ENCODE assay signal across 8 cellular contexts in the genomic region with DNA sequence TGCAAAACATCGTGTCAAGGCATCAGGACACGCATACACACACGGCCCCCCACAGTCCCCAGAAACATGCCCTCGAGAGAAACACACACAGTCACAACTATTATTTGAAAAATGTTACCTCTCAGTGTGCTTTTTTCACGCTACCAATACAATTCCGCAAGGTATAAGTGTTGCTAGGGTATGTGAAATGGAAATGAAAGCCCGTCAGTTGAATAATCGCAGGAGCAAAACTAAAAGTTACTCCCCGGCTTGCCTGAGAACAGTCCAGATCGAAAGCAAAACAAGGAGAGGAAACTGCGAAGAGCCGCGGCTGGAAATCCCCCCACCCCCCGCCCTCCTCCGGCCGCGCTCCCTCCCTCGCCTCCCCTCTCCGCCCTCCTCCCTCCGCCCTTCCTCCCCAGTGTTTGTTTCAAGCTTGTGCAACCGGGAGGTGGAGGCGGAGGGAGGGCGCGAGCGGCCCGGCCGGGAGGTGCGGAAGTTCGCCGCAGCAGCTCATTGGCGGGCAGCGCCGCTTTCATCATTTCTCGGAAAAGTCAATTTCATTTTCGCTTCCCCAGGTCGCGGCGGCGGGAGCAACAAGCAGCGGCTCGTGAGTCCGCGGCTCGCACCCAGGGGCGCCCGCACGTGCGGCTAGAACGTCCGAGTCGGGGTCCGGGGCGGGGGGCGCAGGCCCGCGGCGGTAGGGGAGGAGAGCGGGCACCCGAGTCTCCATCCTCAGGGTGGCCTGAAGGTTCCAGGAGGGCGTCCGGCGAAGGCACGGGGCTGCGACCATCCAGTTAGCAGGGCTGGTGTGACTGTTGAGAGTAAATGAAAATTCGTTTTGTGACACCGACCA. TPM values are rescaled to one million over a fixed set of nuclear protein-coding genes. Genes with fewer than 3 reads are reported as not detected.
DNase-seq lines count a peak whose midpoint lies in the region; ATAC-seq and TF ChIP-seq lines count a peak whose summit lies in the region.

A gene (minus strand): TSS at position 290 of the 835 bp plus-strand sequence. CDS start 45,486 bp downstream, outside the sequence.

- H3K27me3 Mint-ChIP-seq in activated naive CD8-positive, alpha-beta T cell treated with anti-CD3 and anti-CD28 coated beads, Interleukin-2, amount 10 ng/mL, durations not matched to agents 7 days and 5 days = no peaks in the 10 kb centered on the region
- H3K27me3 Mint-ChIP-seq in osteocyte (ENCODE audit: unreplicated experiment) = no peaks in the 10 kb centered on the region

- peaks cover 23% of the 10 kb centered on the region for H3F3A ChIP-seq in SU-DHL-6 (ENCODE audit: insufficient read depth)

- peaks cover 50% of the 10 kb centered on the region for H3K4me1 Mint-ChIP-seq in activated naive CD8-positive, alpha-beta T cell treated with anti-CD3 and anti-CD28 coated beads, Interleukin-2, amount 10 ng/mL, durations not matched to agents 7 days and 5 days
- peaks cover 28% of the 10 kb centered on the region for H3K4me1 Mint-ChIP-seq in osteocyte (ENCODE audit: unreplicated experiment)

- intact Hi-C loops in head of caudate nucleus (cut with DNase I) = loop anchor here (5.0 kb wide), 1 partner anchor 207 kb away; no protein-coding TSS in a partner anchor

- no peaks in the 10 kb centered on the region for H3K9me3 ChIP-seq in SU-DHL-6 (ENCODE audit: insufficient read depth, low read length)
- H3K9me3 ChIP-seq in thoracic aorta = no peaks in the 10 kb centered on the region

- no peaks in the 10 kb centered on the region for H3K9me2 ChIP-seq in SU-DHL-6 (replicated peaks; ENCODE audit: insufficient read depth, low read length)

- no peaks in the 10 kb centered on the region for H4K20me1 ChIP-seq in SU-DHL-6 (ENCODE audit: low read depth, low read length)

- POLR2A ChIA-PET in activated naive CD8-positive, alpha-beta T cell treated with anti-CD3 and anti-CD28 coated beads, Interleukin-2, amount 10 ng/mL, durations not matched to agents 7 days and 5 days (lab: Charles Lee) = interaction anchor here (0.6 to 4.0 kb wide), 40 partner anchors 20 to 259 kb away, joined by 3 to 142 read pairs (median 4); a partner anchor contains a TSS

- H2AFZ ChIP-seq in SU-DHL-6 (ENCODE audit: low read depth, low read length, severe bottlenecking) = peak within 1 kb of the TSS; percentile 55

- peaks cover 37% of the 10 kb centered on the region for H3K79me2 ChIP-seq in SU-DHL-6 (ENCODE audit: insufficient read depth, low read length)

- peak; percentile 83 for TF ChIP-seq POLR2A in GM10847 (IDR thresholded peaks at IDR 0.05; ENCODE audit: extremely low read depth, insufficient read length)

- peak; percentile 73 for DNase-seq in NCI-H1105 treated with DMSO at 0.1 percent for 48 hours (lab: John Stamatoyannopoulos, UW)
- peak; percentile 91 for DNase-seq in activated naive CD8-positive, alpha-beta T cell treated with anti-CD3 and anti-CD28 coated beads, Interleukin-2, amount 10 ng/mL, durations not matched to agents 7 days and 5 days
- DNase-seq in head of caudate nucleus = peak; percentile 87 to 99 (median 96)
- DNase-seq in osteocyte (ENCODE audit: extremely low spot score, unreplicated experiment) = peak; percentile 98
- peak; percentile 92 for DNase-seq in thoracic aorta (ENCODE audit: low spot score)

- H3K9me3 Mint-ChIP-seq in activated naive CD8-positive, alpha-beta T cell treated with anti-CD3 and anti-CD28 coated beads, Interleukin-2, amount 10 ng/mL, durations not matched to agents 7 days and 5 days = no peaks in the 10 kb centered on the region
- no peaks in the 10 kb centered on the region for H3K9me3 Mint-ChIP-seq in osteocyte (ENCODE audit: unreplicated experiment)

- H3K27ac ChIP-seq in SU-DHL-6 (ENCODE audit: low read depth, low read length) (peak within 1 kb of the TSS; percentile 87), thoracic aorta (peak within 1 kb of the TSS; percentile 96 to 97)

- H3K27me3 ChIP-seq in SU-DHL-6 (ENCODE audit: low read length) = no peaks in the 10 kb centered on the region
- H3K27me3 ChIP-seq in thoracic aorta (replicated peaks; ENCODE audit: insufficient read depth) = no peaks in the 10 kb centered on the region

- peak; percentile 65 for ATAC-seq in HG02678 (IDR thresholded peaks at IDR 0.05; ENCODE audit: unreplicated experiment)
- ATAC-seq in activated naive CD8-positive, alpha-beta T cell treated with anti-CD3 and anti-CD28 coated beads, Interleukin-2, amount 10 ng/mL, durations not matched to agents 7 days and 5 days (ENCODE audit: low read depth) = peak; percentile 77
- ATAC-seq in thoracic aorta (ENCODE audit: insufficient number of reproducible peaks, low FRiP score, low read depth) = peak; percentile 83

- H3K4me1 ChIP-seq in thoracic aorta (ENCODE audit: control insufficient read depth in 1 of 2, low read depth in 2 of 2) = peaks cover 26 to 48% of the 10 kb centered on the region in 2 donors

- TF ChIP-seq CTCF in SU-DHL-6 (IDR thresholded peaks at IDR 0.05; ENCODE audit: insufficient read depth, low read length, poor library complexity, severe bottlenecking) (no peak), osteocyte (IDR thresholded peaks at IDR 0.05) (no peak), thoracic aorta (IDR thresholded peaks at IDR 0.05) (no peak)

- no peaks in the 10 kb centered on the region for H3K36me3 ChIP-seq in SU-DHL-6 (ENCODE audit: low read length)
- no peaks in the 10 kb centered on the region for H3K36me3 ChIP-seq in thoracic aorta

- H3K36me3 Mint-ChIP-seq in activated naive CD8-positive, alpha-beta T cell treated with anti-CD3 and anti-CD28 coated beads, Interleukin-2, amount 10 ng/mL, durations not matched to agents 7 days and 5 days = peaks cover 33% of the 10 kb centered on the region
- H3K36me3 Mint-ChIP-seq in osteocyte (ENCODE audit: unreplicated experiment) = peaks cover 5% of the 10 kb centered on the region

- peak within 1 kb of the TSS; percentile 96 for H3K27ac Mint-ChIP-seq in activated naive CD8-positive, alpha-beta T cell treated with anti-CD3 and anti-CD28 coated beads, Interleukin-2, amount 10 ng/mL, durations not matched to agents 7 days and 5 days
- H3K27ac Mint-ChIP-seq in osteocyte (ENCODE audit: unreplicated experiment) = peak within 1 kb of the TSS; percentile 99

- H3K4me3 ChIP-seq in SU-DHL-6 (ENCODE audit: insufficient read depth, low read length, poor library complexity, severe bottlenecking) (peak within 1 kb of the TSS; percentile 97), thoracic aorta (peak within 1 kb of the TSS; percentile 98)

- H3K4me2 ChIP-seq in SU-DHL-6 (ENCODE audit: low read depth, low read length, poor library complexity, severe bottlenecking) = peak within 1 kb of the TSS; percentile 91

- peak within 1 kb of the TSS; percentile 93 for H3K4me3 Mint-ChIP-seq in activated naive CD8-positive, alpha-beta T cell treated with anti-CD3 and anti-CD28 coated beads, Interleukin-2, amount 10 ng/mL, durations not matched to agents 7 days and 5 days
- peak within 1 kb of the TSS; percentile 96 for H3K4me3 Mint-ChIP-seq in osteocyte (ENCODE audit: unreplicated experiment)

- peak within 1 kb of the TSS; percentile 80 for H3K9ac ChIP-seq in SU-DHL-6 (ENCODE audit: low read length)

RNA-seq across cellular contexts. Expression of the gene that starts here (rescaled TPM):
- total RNA-seq in activated naive CD8-positive, alpha-beta T cell treated with anti-CD3 and anti-CD28 coated beads, Interleukin-2, amount 10 ng/mL, durations not matched to agents 7 days and 5 days = 10 to 100 TPM; 72.0 to 73.2 TPM
- total RNA-seq in osteocyte (21.8 and 26.6 TPM in 2 replicates), thoracic aorta (10 to 100 TPM; 35.3 to 68.0 TPM)

Comparison
In these comparisons a context has a peak if more than half of its experiments do, and no peak if none do; other contexts are left out.
1. Peak in every context shown above with its lines: DNase-seq, ATAC-seq, H3K4me3 ChIP-seq and H3K27ac ChIP-seq.